In genomic region chr19:13033819-13034611, GRCh38 we compare ENCODE assay signal across 1 cellular context.
TF ChIP-seq lines count a peak whose summit lies in the region.

No MANE protein-coding gene starts in this region.

TF ChIP-seq in HEK293, 187 proteins besides CTCF, POLR2A, EP300 and RAD21 (continued from another document and continues in another):
- TF ChIP-seq ZNF600 (tag by site-specific recombination; IDR thresholded peaks at IDR 0.05) (no peak), ZNF362 (tag by site-specific recombination; IDR thresholded peaks at IDR 0.05) (no peak), GLI4 (tag by site-specific recombination; IDR thresholded peaks at IDR 0.05) (no peak), ZNF664 (tag by site-specific recombination; IDR thresholded peaks at IDR 0.05) (no peak), ZNF488 (tag by site-specific recombination; IDR thresholded peaks at IDR 0.05) (no peak), ZBTB48 (tag by site-specific recombination; IDR thresholded peaks at IDR 0.05) (peak; percentile 36; the same call in 1 of the 2 replicates), ZNF404 (tag by site-specific recombination; IDR thresholded peaks at IDR 0.05) (no peak), EGR2 (tag by site-specific recombination; IDR thresholded peaks at IDR 0.05; ENCODE audit: low read depth) (no peak), ZNF366 (tag by site-specific recombination; conservative IDR thresholded peaks at IDR 0.05) (0 out of 2 replicates have a peak, but pooled peaks have one; percentile 52), ZNF610 (tag by site-specific recombination; IDR thresholded peaks at IDR 0.05; ENCODE audit: borderline replicate concordance) (no peak), ZSCAN16 (tag by site-specific recombination; IDR thresholded peaks at IDR 0.05) (no peak), ZFP3 (tag by site-specific recombination; IDR thresholded peaks at IDR 0.05; ENCODE audit: low read depth) (no peak), ZNF785 (tag by site-specific recombination; IDR thresholded peaks at IDR 0.05) (no peak), MEIS1 (CRISPR knock-in tag; IDR thresholded peaks at IDR 0.05; ENCODE audit: borderline replicate concordance) (no peak), ZNF76 (tag by site-specific recombination; IDR thresholded peaks at IDR 0.05; ENCODE audit: borderline replicate concordance, low read depth) (no peak), ZNF596 (tag by site-specific recombination; IDR thresholded peaks at IDR 0.05) (no peak), PRDM1 (tag by site-specific recombination; IDR thresholded peaks at IDR 0.05) (no peak), ZNF16 (tag by site-specific recombination; IDR thresholded peaks at IDR 0.05; ENCODE audit: low read depth) (peak; percentile 96), MYNN (tag by site-specific recombination; IDR thresholded peaks at IDR 0.05; ENCODE audit: borderline replicate concordance) (no peak), ZNF169 (tag by site-specific recombination; IDR thresholded peaks at IDR 0.05) (no peak), PRDM10 (tag by site-specific recombination; IDR thresholded peaks at IDR 0.05) (0 out of 2 replicates have a peak, but pooled peaks have one; percentile 9), ZNF558 (tag by site-specific recombination; IDR thresholded peaks at IDR 0.05) (no peak), ZNF211 (tag by site-specific recombination; IDR thresholded peaks at IDR 0.05; ENCODE audit: low read depth) (no peak), ZNF777 (tag by site-specific recombination; IDR thresholded peaks at IDR 0.05; ENCODE audit: borderline replicate concordance) (no peak), KLF8 (tag by site-specific recombination; IDR thresholded peaks at IDR 0.05) (no peak), ZNF626 (tag by site-specific recombination; IDR thresholded peaks at IDR 0.05) (no peak), ZNF302 (tag by site-specific recombination; IDR thresholded peaks at IDR 0.05; ENCODE audit: low read depth) (no peak), KLF7 (tag by site-specific recombination; IDR thresholded peaks at IDR 0.05; ENCODE audit: borderline replicate concordance) (no peak), ZNF624 (tag by site-specific recombination; IDR thresholded peaks at IDR 0.05) (no peak), ZSCAN23 (tag by site-specific recombination; IDR thresholded peaks at IDR 0.05) (no peak), ZNF155 (tag by site-specific recombination; IDR thresholded peaks at IDR 0.05) (no peak), SP7 (tag by site-specific recombination; IDR thresholded peaks at IDR 0.05) (peak; percentile 26; the same call in 1 of the 2 replicates), ZNF677 (tag by site-specific recombination; IDR thresholded peaks at IDR 0.05) (no peak)
- TF ChIP-seq, protein P1, sequence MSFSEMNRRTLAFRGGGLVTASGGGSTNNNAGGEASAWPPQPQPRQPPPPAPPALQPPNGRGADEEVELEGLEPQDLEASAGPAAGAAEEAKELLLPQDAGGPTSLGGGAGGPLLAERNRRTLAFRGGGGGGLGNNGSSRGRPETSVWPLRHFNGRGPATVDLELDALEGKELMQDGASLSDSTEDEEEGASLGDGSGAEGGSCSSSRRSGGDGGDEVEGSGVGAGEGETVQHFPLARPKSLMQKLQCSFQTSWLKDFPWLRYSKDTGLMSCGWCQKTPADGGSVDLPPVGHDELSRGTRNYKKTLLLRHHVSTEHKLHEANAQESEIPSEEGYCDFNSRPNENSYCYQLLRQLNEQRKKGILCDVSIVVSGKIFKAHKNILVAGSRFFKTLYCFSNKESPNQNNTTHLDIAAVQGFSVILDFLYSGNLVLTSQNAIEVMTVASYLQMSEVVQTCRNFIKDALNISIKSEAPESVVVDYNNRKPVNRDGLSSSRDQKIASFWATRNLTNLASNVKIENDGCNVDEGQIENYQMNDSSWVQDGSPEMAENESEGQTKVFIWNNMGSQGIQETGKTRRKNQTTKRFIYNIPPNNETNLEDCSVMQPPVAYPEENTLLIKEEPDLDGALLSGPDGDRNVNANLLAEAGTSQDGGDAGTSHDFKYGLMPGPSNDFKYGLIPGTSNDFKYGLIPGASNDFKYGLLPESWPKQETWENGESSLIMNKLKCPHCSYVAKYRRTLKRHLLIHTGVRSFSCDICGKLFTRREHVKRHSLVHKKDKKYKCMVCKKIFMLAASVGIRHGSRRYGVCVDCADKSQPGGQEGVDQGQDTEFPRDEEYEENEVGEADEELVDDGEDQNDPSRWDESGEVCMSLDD (tag by site-specific recombination; IDR thresholded peaks at IDR 0.05): no peak
- TF ChIP-seq, protein P2, sequence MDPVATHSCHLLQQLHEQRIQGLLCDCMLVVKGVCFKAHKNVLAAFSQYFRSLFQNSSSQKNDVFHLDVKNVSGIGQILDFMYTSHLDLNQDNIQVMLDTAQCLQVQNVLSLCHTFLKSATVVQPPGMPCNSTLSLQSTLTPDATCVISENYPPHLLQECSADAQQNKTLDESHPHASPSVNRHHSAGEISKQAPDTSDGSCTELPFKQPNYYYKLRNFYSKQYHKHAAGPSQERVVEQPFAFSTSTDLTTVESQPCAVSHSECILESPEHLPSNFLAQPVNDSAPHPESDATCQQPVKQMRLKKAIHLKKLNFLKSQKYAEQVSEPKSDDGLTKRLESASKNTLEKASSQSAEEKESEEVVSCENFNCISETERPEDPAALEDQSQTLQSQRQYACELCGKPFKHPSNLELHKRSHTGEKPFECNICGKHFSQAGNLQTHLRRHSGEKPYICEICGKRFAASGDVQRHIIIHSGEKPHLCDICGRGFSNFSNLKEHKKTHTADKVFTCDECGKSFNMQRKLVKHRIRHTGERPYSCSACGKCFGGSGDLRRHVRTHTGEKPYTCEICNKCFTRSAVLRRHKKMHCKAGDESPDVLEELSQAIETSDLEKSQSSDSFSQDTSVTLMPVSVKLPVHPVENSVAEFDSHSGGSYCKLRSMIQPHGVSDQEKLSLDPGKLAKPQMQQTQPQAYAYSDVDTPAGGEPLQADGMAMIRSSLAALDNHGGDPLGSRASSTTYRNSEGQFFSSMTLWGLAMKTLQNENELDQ (tag by site-specific recombination; IDR thresholded peaks at IDR 0.05; ENCODE audit: low read depth): no peak
- TF ChIP-seq, protein P3, sequence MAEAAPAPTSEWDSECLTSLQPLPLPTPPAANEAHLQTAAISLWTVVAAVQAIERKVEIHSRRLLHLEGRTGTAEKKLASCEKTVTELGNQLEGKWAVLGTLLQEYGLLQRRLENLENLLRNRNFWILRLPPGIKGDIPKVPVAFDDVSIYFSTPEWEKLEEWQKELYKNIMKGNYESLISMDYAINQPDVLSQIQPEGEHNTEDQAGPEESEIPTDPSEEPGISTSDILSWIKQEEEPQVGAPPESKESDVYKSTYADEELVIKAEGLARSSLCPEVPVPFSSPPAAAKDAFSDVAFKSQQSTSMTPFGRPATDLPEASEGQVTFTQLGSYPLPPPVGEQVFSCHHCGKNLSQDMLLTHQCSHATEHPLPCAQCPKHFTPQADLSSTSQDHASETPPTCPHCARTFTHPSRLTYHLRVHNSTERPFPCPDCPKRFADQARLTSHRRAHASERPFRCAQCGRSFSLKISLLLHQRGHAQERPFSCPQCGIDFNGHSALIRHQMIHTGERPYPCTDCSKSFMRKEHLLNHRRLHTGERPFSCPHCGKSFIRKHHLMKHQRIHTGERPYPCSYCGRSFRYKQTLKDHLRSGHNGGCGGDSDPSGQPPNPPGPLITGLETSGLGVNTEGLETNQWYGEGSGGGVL (tag by site-specific recombination; IDR thresholded peaks at IDR 0.05): no peak
- TF ChIP-seq, protein P4, sequence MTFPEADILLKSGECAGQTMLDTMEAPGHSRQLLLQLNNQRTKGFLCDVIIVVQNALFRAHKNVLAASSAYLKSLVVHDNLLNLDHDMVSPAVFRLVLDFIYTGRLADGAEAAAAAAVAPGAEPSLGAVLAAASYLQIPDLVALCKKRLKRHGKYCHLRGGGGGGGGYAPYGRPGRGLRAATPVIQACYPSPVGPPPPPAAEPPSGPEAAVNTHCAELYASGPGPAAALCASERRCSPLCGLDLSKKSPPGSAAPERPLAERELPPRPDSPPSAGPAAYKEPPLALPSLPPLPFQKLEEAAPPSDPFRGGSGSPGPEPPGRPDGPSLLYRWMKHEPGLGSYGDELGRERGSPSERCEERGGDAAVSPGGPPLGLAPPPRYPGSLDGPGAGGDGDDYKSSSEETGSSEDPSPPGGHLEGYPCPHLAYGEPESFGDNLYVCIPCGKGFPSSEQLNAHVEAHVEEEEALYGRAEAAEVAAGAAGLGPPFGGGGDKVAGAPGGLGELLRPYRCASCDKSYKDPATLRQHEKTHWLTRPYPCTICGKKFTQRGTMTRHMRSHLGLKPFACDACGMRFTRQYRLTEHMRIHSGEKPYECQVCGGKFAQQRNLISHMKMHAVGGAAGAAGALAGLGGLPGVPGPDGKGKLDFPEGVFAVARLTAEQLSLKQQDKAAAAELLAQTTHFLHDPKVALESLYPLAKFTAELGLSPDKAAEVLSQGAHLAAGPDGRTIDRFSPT (tag by site-specific recombination; IDR thresholded peaks at IDR 0.05): no peak
- TF ChIP-seq, protein P5, sequence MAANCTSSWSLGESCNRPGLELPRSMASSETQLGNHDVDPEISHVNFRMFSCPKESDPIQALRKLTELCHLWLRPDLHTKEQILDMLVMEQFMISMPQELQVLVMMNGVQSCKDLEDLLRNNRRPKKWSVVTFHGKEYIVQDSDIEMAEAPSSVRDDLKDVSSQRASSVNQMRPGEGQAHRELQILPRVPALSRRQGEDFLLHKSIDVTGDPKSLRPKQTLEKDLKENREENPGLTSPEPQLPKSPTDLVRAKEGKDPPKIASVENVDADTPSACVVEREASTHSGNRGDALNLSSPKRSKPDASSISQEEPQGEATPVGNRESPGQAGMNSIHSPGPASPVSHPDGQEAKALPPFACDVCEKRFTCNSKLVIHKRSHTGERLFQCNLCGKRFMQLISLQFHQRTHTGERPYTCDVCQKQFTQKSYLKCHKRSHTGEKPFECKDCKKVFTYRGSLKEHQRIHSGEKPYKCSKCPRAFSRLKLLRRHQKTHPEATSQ (tag by site-specific recombination; IDR thresholded peaks at IDR 0.05): no peak
- TF ChIP-seq, protein P6, sequence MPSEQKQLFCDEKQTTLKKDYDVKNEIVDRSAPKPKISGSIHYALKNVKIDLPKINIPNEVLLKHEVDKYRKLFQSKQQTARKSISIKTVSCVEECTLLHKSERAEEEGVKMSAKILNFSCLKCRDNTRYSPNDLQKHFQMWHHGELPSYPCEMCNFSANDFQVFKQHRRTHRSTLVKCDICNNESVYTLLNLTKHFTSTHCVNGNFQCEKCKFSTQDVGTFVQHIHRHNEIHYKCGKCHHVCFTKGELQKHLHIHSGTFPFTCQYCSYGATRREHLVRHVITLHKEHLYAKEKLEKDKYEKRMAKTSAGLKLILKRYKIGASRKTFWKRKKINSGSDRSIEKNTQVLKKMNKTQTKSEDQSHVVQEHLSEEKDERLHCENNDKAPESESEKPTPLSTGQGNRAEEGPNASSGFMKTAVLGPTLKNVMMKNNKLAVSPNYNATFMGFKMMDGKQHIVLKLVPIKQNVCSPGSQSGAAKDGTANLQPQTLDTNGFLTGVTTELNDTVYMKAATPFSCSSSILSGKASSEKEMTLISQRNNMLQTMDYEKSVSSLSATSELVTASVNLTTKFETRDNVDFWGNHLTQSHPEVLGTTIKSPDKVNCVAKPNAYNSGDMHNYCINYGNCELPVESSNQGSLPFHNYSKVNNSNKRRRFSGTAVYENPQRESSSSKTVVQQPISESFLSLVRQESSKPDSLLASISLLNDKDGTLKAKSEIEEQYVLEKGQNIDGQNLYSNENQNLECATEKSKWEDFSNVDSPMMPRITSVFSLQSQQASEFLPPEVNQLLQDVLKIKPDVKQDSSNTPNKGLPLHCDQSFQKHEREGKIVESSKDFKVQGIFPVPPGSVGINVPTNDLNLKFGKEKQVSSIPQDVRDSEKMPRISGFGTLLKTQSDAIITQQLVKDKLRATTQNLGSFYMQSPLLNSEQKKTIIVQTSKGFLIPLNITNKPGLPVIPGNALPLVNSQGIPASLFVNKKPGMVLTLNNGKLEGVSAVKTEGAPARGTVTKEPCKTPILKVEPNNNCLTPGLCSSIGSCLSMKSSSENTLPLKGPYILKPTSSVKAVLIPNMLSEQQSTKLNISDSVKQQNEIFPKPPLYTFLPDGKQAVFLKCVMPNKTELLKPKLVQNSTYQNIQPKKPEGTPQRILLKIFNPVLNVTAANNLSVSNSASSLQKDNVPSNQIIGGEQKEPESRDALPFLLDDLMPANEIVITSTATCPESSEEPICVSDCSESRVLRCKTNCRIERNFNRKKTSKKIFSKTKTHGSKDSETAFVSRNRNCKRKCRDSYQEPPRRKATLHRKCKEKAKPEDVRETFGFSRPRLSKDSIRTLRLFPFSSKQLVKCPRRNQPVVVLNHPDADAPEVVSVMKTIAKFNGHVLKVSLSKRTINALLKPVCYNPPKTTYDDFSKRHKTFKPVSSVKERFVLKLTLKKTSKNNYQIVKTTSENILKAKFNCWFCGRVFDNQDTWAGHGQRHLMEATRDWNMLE (tag by site-specific recombination; conservative IDR thresholded peaks at IDR 0.05; ENCODE audit: low read depth): no peak
